8 cellular contexts compared by ENCODE assay signal in genomic region chr1:145885738-145886287, GRCh38. TPM values are rescaled to one million over a fixed set of nuclear protein-coding genes. Genes with fewer than 3 reads are reported as not detected.
DNase-seq lines count a peak whose midpoint lies in the region; ATAC-seq, FAIRE-seq and TF ChIP-seq lines count a peak whose summit lies in the region.

TSS of gene ANKRD35 (minus strand) at chr1:145885866. CDS start at chr1:145885758, 108 bp downstream.

- H3K27me3 ChIP-seq in NT2/D1 (ENCODE audit: insufficient read depth, insufficient read length), result peaks cover 26% of the 10 kb centered on the region

- H3K4me3 ChIP-seq in NT2/D1 (ENCODE audit: insufficient read length, low read depth) (peak within 1 kb of the TSS; percentile 59), epithelial cell of esophagus (ENCODE audit: low read length) (peak within 1 kb of the TSS; percentile 64), mucosa of descending colon (no peak within 1 kb of the TSS)

- no peak for FAIRE-seq in HTR-8/SVneo (lab: Jason Lieb, UNC)

- no peaks in the 10 kb centered on the region for H3K36me3 ChIP-seq in NT2/D1 (ENCODE audit: insufficient read depth, insufficient read length, low read length)
- no peaks in the 10 kb centered on the region for H3K36me3 ChIP-seq in mucosa of descending colon (ENCODE audit: low read depth)

- peak within 1 kb of the TSS; percentile 52 for H3K9ac ChIP-seq in NT2/D1 (ENCODE audit: insufficient read length, low read depth)

- intact Hi-C loops in mucosa of descending colon (cut with DNase I, micrococcal nuclease), result no loop called here

- ATAC-seq in GM21447 (IDR thresholded peaks at IDR 0.05; ENCODE audit: unreplicated experiment), result peak; percentile 98
- ATAC-seq in mucosa of descending colon, result peak; percentile 99

- peaks cover 6% of the 10 kb centered on the region for H3K4me1 ChIP-seq in NT2/D1 (ENCODE audit: insufficient read depth, insufficient read length)
- H3K4me1 ChIP-seq in mucosa of descending colon (ENCODE audit: low read depth), result peaks cover 6% of the 10 kb centered on the region

- DNase-seq in COR-L47 (lab: John Stamatoyannopoulos, UW), result peak; percentile 77
- peak; percentile 90 for DNase-seq in HTR-8/SVneo (ENCODE audit: insufficient read length, low spot score)
- peak; percentile 76 for DNase-seq in NT2/D1 (ENCODE audit: low read depth, low spot score)
- peak; percentile 80 for DNase-seq in activated T-cell treated with anti-CD3 and anti-CD28 coated beads for 1 hour (ENCODE audit: low read depth)
- peak; percentile 79 for DNase-seq in epithelial cell of esophagus (ENCODE audit: low read depth)
- peak; percentile 89 to 90 (median 89) for DNase-seq in mucosa of descending colon
- DNase-seq in stimulated activated CD8-positive, alpha-beta memory T cell treated with anti-CD3 and anti-CD28 coated beads, Interleukin-15, amount 100 ng/mL, for 48 hours (ENCODE audit: low read depth in 2 of 2), result peak; percentile 79 to 84

- H3K9me3 ChIP-seq in NT2/D1 (ENCODE audit: insufficient read depth, low read length) (no peaks in the 10 kb centered on the region), mucosa of descending colon (no peaks in the 10 kb centered on the region)

- TF ChIP-seq CTCF in epithelial cell of esophagus (IDR thresholded peaks at IDR 0.05; ENCODE audit: insufficient read depth, low read depth, low read length, missing control alignments) (no peak), mucosa of descending colon (IDR thresholded peaks at IDR 0.05) (no peak)

RNA-seq across cellular contexts. Expression of gene ANKRD35, which starts in this region (rescaled TPM):
- 1 to 10 TPM in 1 of 3 donors, under 1 TPM in 2; 0.26 to 5.6 (median 0.99) TPM for total RNA-seq in mucosa of descending colon
